Comparison of ENCODE assay signal across 8 cellular contexts in genomic region chr2:74653985-74654882, GRCh38. TPM values are rescaled to one million over a fixed set of nuclear protein-coding genes. Genes with fewer than 3 reads are reported as not detected.
DNase-seq lines count a peak whose midpoint lies in the region; ATAC-seq lines count a peak whose summit lies in the region.

TSS of gene SEMA4F (plus strand) at chr2:74654247. CDS start at chr2:74654377, 130 bp downstream.

- peaks cover 20% of the 10 kb centered on the region for H3K4me1 Mint-ChIP-seq in activated T-helper 2 cell treated with anti-CD3 and anti-CD28 coated beads, Interferon-gamma antibody, Interleukin-2, Interleukin-4, amounts not matched to agents 10 μg/mL and 5 μg/mL and 100 μg/mL, durations not matched to agents 14 hours and 24 hours and 36 hours (ENCODE audit: low read depth)
- H3K4me1 Mint-ChIP-seq in natural killer cell treated with Interleukin-12 subunit alpha and Interleukin-12 subunit beta and Interleukin-15 and Interleukin-18, amount 100 ng/mL, for 72 hours (ENCODE audit: low read depth in 2 of 2): peaks cover 12 to 22% of the 10 kb centered on the region in 2 donors

- H3K9me3 Mint-ChIP-seq in activated T-helper 2 cell treated with anti-CD3 and anti-CD28 coated beads, Interferon-gamma antibody, Interleukin-2, Interleukin-4, amounts not matched to agents 10 μg/mL and 5 μg/mL and 100 μg/mL, durations not matched to agents 14 hours and 24 hours and 36 hours: no peaks in the 10 kb centered on the region
- H3K9me3 Mint-ChIP-seq in natural killer cell treated with Interleukin-12 subunit alpha and Interleukin-12 subunit beta and Interleukin-15 and Interleukin-18, amount 100 ng/mL, for 72 hours: no peaks in the 10 kb centered on the region

- DNase-seq in Daoy (ENCODE audit: low read depth): peak; percentile 97
- peak; percentile 78 for DNase-seq in GOT3 (lab: John Stamatoyannopoulos, UW)
- DNase-seq in LHCN-M2 (ENCODE audit: low read depth): peak; percentile 92
- peak; percentile 96 for DNase-seq in RPMI8226
- peak; percentile 90 for DNase-seq in activated T-helper 2 cell treated with anti-CD3 and anti-CD28 coated beads, Interferon-gamma antibody, Interleukin-2, Interleukin-4, amounts not matched to agents 10 μg/mL and 5 μg/mL and 100 μg/mL, durations not matched to agents 14 hours and 24 hours and 36 hours (ENCODE audit: low spot score)
- DNase-seq in fibroblast of peridontal ligament (ENCODE audit: extremely low read depth): peak; percentile 89
- DNase-seq in natural killer cell treated with Interleukin-12 subunit alpha and Interleukin-12 subunit beta and Interleukin-15 and Interleukin-18, amount 100 ng/mL, for 72 hours (ENCODE audit: low spot score): peak; percentile 94
- DNase-seq in stimulated activated naive CD4-positive, alpha-beta T cell treated with Interleukin-2 at 50 U/mL for 16 hours (lab: John Stamatoyannopoulos, UW): peak; percentile 94

- intact Hi-C loops in activated T-helper 2 cell treated with anti-CD3 and anti-CD28 coated beads, Interferon-gamma antibody, Interleukin-2, Interleukin-4, amounts not matched to agents 10 μg/mL and 5 μg/mL and 100 μg/mL, durations not matched to agents 14 hours and 24 hours and 36 hours (cut with micrococcal nuclease): loop anchor here (1.0 to 5.0 kb wide), 2 partner anchors 180 to 193 kb away; partner anchors contain the start of gene HK2

- peaks cover 17% of the 10 kb centered on the region for H3K27me3 Mint-ChIP-seq in activated T-helper 2 cell treated with anti-CD3 and anti-CD28 coated beads, Interferon-gamma antibody, Interleukin-2, Interleukin-4, amounts not matched to agents 10 μg/mL and 5 μg/mL and 100 μg/mL, durations not matched to agents 14 hours and 24 hours and 36 hours (ENCODE audit: low read depth)
- peaks cover 4 to 12% of the 10 kb centered on the region in 2 donors for H3K27me3 Mint-ChIP-seq in natural killer cell treated with Interleukin-12 subunit alpha and Interleukin-12 subunit beta and Interleukin-15 and Interleukin-18, amount 100 ng/mL, for 72 hours

- H3K4me3 Mint-ChIP-seq in activated T-helper 2 cell treated with anti-CD3 and anti-CD28 coated beads, Interferon-gamma antibody, Interleukin-2, Interleukin-4, amounts not matched to agents 10 μg/mL and 5 μg/mL and 100 μg/mL, durations not matched to agents 14 hours and 24 hours and 36 hours (ENCODE audit: low read depth): peak within 1 kb of the TSS; percentile 77
- peak within 1 kb of the TSS; percentile 93 for H3K4me3 Mint-ChIP-seq in natural killer cell treated with Interleukin-12 subunit alpha and Interleukin-12 subunit beta and Interleukin-15 and Interleukin-18, amount 100 ng/mL, for 72 hours

- ATAC-seq in natural killer cell treated with Interleukin-12 subunit alpha and Interleukin-12 subunit beta and Interleukin-15 and Interleukin-18, amount 100 ng/mL, for 72 hours: peak; percentile 99

- H3K27ac Mint-ChIP-seq in activated T-helper 2 cell treated with anti-CD3 and anti-CD28 coated beads, Interferon-gamma antibody, Interleukin-2, Interleukin-4, amounts not matched to agents 10 μg/mL and 5 μg/mL and 100 μg/mL, durations not matched to agents 14 hours and 24 hours and 36 hours: peak within 1 kb of the TSS; percentile 1
- peak within 1 kb of the TSS; percentile 10 to 24 for H3K27ac Mint-ChIP-seq in natural killer cell treated with Interleukin-12 subunit alpha and Interleukin-12 subunit beta and Interleukin-15 and Interleukin-18, amount 100 ng/mL, for 72 hours

- H3K36me3 Mint-ChIP-seq in activated T-helper 2 cell treated with anti-CD3 and anti-CD28 coated beads, Interferon-gamma antibody, Interleukin-2, Interleukin-4, amounts not matched to agents 10 μg/mL and 5 μg/mL and 100 μg/mL, durations not matched to agents 14 hours and 24 hours and 36 hours (ENCODE audit: low read depth): no peaks in the 10 kb centered on the region
- H3K36me3 Mint-ChIP-seq in natural killer cell treated with Interleukin-12 subunit alpha and Interleukin-12 subunit beta and Interleukin-15 and Interleukin-18, amount 100 ng/mL, for 72 hours: no peaks in the 10 kb centered on the region

RNA-seq across cellular contexts. Expression of gene SEMA4F, which starts in this region (rescaled TPM):
- 3.4 and 4.2 TPM in 2 replicates for total RNA-seq in Daoy (2014; rRNA removed; shearing (Covaris generic))
- 8.8 and 11.3 TPM in 2 replicates for total RNA-seq in LHCN-M2 (2014; rRNA removed)
- 5.3 TPM for polyA plus RNA-seq in LHCN-M2 (2012)
- 5.5 and 7.1 TPM in 2 replicates for total RNA-seq in activated T-helper 2 cell treated with anti-CD3 and anti-CD28 coated beads, Interferon-gamma antibody, Interleukin-2, Interleukin-4, amounts not matched to agents 10 μg/mL and 5 μg/mL and 100 μg/mL, durations not matched to agents 14 hours and 24 hours and 36 hours
- total RNA-seq in natural killer cell treated with Interleukin-12 subunit alpha and Interleukin-12 subunit beta and Interleukin-15 and Interleukin-18, amount 100 ng/mL, for 72 hours: 1 to 10 TPM; 2.0 to 5.3 TPM

Comparison
In these comparisons a context has a peak if more than half of its experiments do, and no peak if none do; other contexts are left out.
1. Peak in every context shown above with its lines: DNase-seq and ATAC-seq.